26 cellular contexts compared by ENCODE assay signal in the genomic region with DNA sequence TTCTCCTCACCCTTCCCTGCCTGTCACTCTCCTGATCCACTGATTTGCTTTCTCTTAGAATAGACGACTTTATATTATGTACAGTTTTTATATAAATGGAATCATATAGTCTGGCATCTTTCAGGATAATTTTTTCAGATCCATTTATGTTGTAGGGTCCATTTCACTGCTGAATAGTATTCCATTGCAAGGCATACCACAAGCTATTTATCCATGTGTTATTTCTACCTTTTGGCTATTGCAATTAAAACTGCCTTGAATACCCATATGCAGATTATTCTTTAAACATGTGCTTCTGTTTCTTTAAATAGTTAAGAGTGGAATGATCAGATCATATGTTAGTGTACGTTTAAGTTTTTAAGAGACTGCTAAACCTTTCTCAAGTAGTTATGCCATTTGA.
"Had no signal": no experiment of that assay in that cellular context is flagged by ENCODE, and none has a peak within 500 bp of the region (broad histone marks: within the 10 kb centered on the region; RNA-seq: fewer than 3 reads in every experiment).

No MANE protein-coding gene starts in this region.

- H3K4me1 Mint-ChIP-seq: immature natural killer cell had no signal

- H3K4me3 ChIP-seq: coronary artery, dorsolateral prefrontal cortex, esophagus squamous epithelium, heart right ventricle, left ventricle myocardium inferior, lower lobe of right lung had no signal

- DNase-seq: dermis blood vessel endothelial cell; dorsolateral prefrontal cortex; effector CD4-positive, alpha-beta T cell; effector memory CD4-positive, alpha-beta T cell; erythroblast; esophagus squamous epithelium; foreskin fibroblast; foreskin melanocyte; gastrocnemius medialis; glutamatergic neuron; head of caudate nucleus; heart right ventricle; hippocampal formation; immature natural killer cell; islet precursor cell; kidney; kidney glomerular epithelial cell; left colon; left ventricle myocardium inferior; lower lobe of right lung; mesendoderm; midbrain had no signal

- H3K27ac ChIP-seq: coronary artery, dorsolateral prefrontal cortex, epithelial cell of prostate, esophagus squamous epithelium, gastrocnemius medialis, heart right ventricle, left ventricle myocardium inferior, lower lobe of right lung had no signal

- H3K27me3 ChIP-seq: dorsolateral prefrontal cortex, esophagus squamous epithelium, heart right ventricle had no signal

- ATAC-seq: esophagus mucosa, gastrocnemius medialis, heart right ventricle, left colon, left lobe of liver, lower lobe of right lung had no signal

- H3K4me3 Mint-ChIP-seq: immature natural killer cell had no signal

- H3K27ac Mint-ChIP-seq: immature natural killer cell had no signal

- H3K4me1 ChIP-seq: esophagus squamous epithelium, gastrocnemius medialis, heart right ventricle, left ventricle myocardium inferior, lower lobe of right lung had no signal
